In genomic region chr16:29217104-29217751, GRCh38 we compare ENCODE assay signal across 8 cellular contexts.
DNase-seq lines count a peak whose midpoint lies in the region; ATAC-seq, FAIRE-seq and TF ChIP-seq lines count a peak whose summit lies in the region.
"Not testable (repeated sequence)": the region's sequence is repeated elsewhere in the genome, so short reads cannot be mapped to it uniquely, and the experiment has no call there.

No MANE protein-coding gene starts in this region.

- H2AFZ ChIP-seq in astrocyte (ENCODE audit: low read depth, low read length), result not testable (repeated sequence)

- not testable (repeated sequence) for H3K4me3 Mint-ChIP-seq in T-cell; astrocyte (ENCODE audit: unreplicated experiment); naive thymus-derived CD8-positive, alpha-beta T cell

- H3K9ac ChIP-seq in astrocyte (ENCODE audit: low read length), result not testable (repeated sequence)

- peaks cover 24% of the 10 kb centered on the region for H3K4me1 ChIP-seq in astrocyte (ENCODE audit: insufficient read depth, low read length)
- H3K4me1 ChIP-seq in vagina, result peaks cover 16% of the 10 kb centered on the region

- H3K79me2 ChIP-seq in astrocyte (ENCODE audit: insufficient read depth, low read length), result peaks cover 13% of the 10 kb centered on the region

- H3K27me3 Mint-ChIP-seq in T-cell; astrocyte (ENCODE audit: low read depth, unreplicated experiment); naive thymus-derived CD8-positive, alpha-beta T cell: not testable (repeated sequence)

- POLR2A ChIA-PET in T-cell (lab: Charles Lee); naive thymus-derived CD8-positive, alpha-beta T cell (lab: Charles Lee): not testable (repeated sequence)

- not testable (repeated sequence) for H3K27me3 ChIP-seq in astrocyte (ENCODE audit: insufficient read depth, low read length); vagina

- not testable (repeated sequence) for TF ChIP-seq POLR2A in vagina (IDR thresholded peaks at IDR 0.05)

- intact Hi-C loops in head of caudate nucleus (cut with DNase I); vagina (cut with DNase I): not testable (repeated sequence)

- H3K27ac Mint-ChIP-seq in T-cell, result peak overlapping the region; percentile 20 to 44
- not testable (repeated sequence) for H3K27ac Mint-ChIP-seq in astrocyte (ENCODE audit: unreplicated experiment)
- peak overlapping the region in 7 of 10 donors; percentile 8 to 48 (median 27) for H3K27ac Mint-ChIP-seq in naive thymus-derived CD8-positive, alpha-beta T cell

- DNase-seq in HTR-8/SVneo (ENCODE audit: insufficient read length, low spot score); naive thymus-derived CD8-positive, alpha-beta T cell: not testable (repeated sequence)
- DNase-seq in T-cell, result peak in 1 of 34 experiments; percentile 3
- peak; percentile 32 for DNase-seq in activated CD8-positive, alpha-beta memory T cell treated with anti-CD3 and anti-CD28 coated beads, Interleukin-2, amount 50 U/mL, for 48 hours
- DNase-seq in astrocyte (ENCODE audit: low read depth), result peak; percentile 31
- DNase-seq in head of caudate nucleus, result peak in 41 of 42 donors; percentile 19 to 84 (median 59)
- peak; percentile 56 for DNase-seq in putamen (ENCODE audit: low spot score)
- DNase-seq in vagina (ENCODE audit: extremely low spot score in 2 of 2), result peak; percentile 80 to 84

- peaks cover 24% of the 10 kb centered on the region for H3K36me3 Mint-ChIP-seq in T-cell
- H3K36me3 Mint-ChIP-seq in astrocyte (ENCODE audit: low read depth, unreplicated experiment); naive thymus-derived CD8-positive, alpha-beta T cell: not testable (repeated sequence)

- not testable (repeated sequence) for H3K27ac ChIP-seq in astrocyte (ENCODE audit: low read depth, low read length); vagina

- CTCF ChIA-PET in T-cell (lab: Charles Lee), result not testable (repeated sequence)

- H3K9me3 Mint-ChIP-seq in T-cell; astrocyte (ENCODE audit: unreplicated experiment); naive thymus-derived CD8-positive, alpha-beta T cell: not testable (repeated sequence)

- H3K4me2 ChIP-seq in astrocyte (ENCODE audit: low read length), result peak overlapping the region; percentile 35

- TF ChIP-seq CTCF in astrocyte (IDR thresholded peaks at IDR 0.05; ENCODE audit: insufficient read depth, low read depth, low read length); vagina (IDR thresholded peaks at IDR 0.05): not testable (repeated sequence)

- H4K20me1 ChIP-seq in astrocyte (ENCODE audit: insufficient read depth, low read length), result not testable (repeated sequence)

- peaks cover 0 to 22% (median 10%) of the 10 kb centered on the region in 3 donors for H3K4me1 Mint-ChIP-seq in T-cell
- not testable (repeated sequence) for H3K4me1 Mint-ChIP-seq in astrocyte (ENCODE audit: low read depth, unreplicated experiment)
- peaks cover 3 to 13% (median 8%) of the 10 kb centered on the region in 4 donors for H3K4me1 Mint-ChIP-seq in naive thymus-derived CD8-positive, alpha-beta T cell

- H3K36me3 ChIP-seq in astrocyte (ENCODE audit: insufficient read depth, low read length); vagina: not testable (repeated sequence)

- not testable (repeated sequence) for ATAC-seq in T-cell (replicated peaks in 1 of 4); naive thymus-derived CD8-positive, alpha-beta T cell

- not testable (repeated sequence) for H3K9me3 ChIP-seq in astrocyte (ENCODE audit: insufficient read depth, low read depth, low read length); vagina

- FAIRE-seq in HTR-8/SVneo (lab: Jason Lieb, UNC), result peak; percentile 13
- FAIRE-seq in astrocyte (lab: Jason Lieb, UNC), result not testable (repeated sequence)

- not testable (repeated sequence) for H3K4me3 ChIP-seq in astrocyte (ENCODE audit: insufficient read depth, low read depth, low read length); vagina
